In genomic region chr12:76489737-76490136, GRCh38 we compare ENCODE assay signal across 27 cellular contexts.
DNase-seq lines count a peak whose midpoint lies in the region; ATAC-seq, FAIRE-seq and TF ChIP-seq lines count a peak whose summit lies in the region.
"Had no signal": no experiment of that assay in that cellular context is flagged by ENCODE, and none has a peak within 500 bp of the region (broad histone marks: within the 10 kb centered on the region; RNA-seq: fewer than 3 reads in every experiment).

No MANE protein-coding gene starts in this region.

- BruUV-seq in K562 (replicated peaks; lab: Mats Ljungman, UMichigan): no TSS peak

- ATAC-seq in K562: no peak
- ATAC-seq in right cardiac atrium: no peak
- ATAC-seq in GM18873 (IDR thresholded peaks at IDR 0.05; ENCODE audit: low FRiP score, unreplicated experiment): no peak
- ATAC-seq: activated CD8-positive, alpha-beta memory T cell treated with anti-CD3 and anti-CD28 coated beads, Interleukin-2, amount 10 ng/mL, durations not matched to agents 7 days and 5 days; esophagus mucosa; GM12878; heart left ventricle; naive thymus-derived CD4-positive, alpha-beta T cell had no signal

- TF ChIP-seq RAD21 in K562 (CRISPR knock-in tag; conservative IDR thresholded peaks at IDR 0.05 in 1 of 2, IDR thresholded peaks at IDR 0.05 in 1 of 2): no peak

- H3K36me3 ChIP-seq in GM23248 (ENCODE audit: low read depth) (peaks cover 11% of the 10 kb centered on the region), K562 (ENCODE audit: control insufficient read depth, insufficient read depth, low read length) (peaks cover 11% of the 10 kb centered on the region; the same call in 2 of the 3 replicates)
- H3K36me3 ChIP-seq: ovary, right atrium auricular region had no signal

- TF ChIP-seq CTCF in K562 (IDR thresholded peaks at IDR 0.05 in 2 of 3, conservative IDR thresholded peaks at IDR 0.05 in 1 of 3; ENCODE audit: insufficient read depth in 2 of 3, low read depth in 1 of 3, low read length in 3 of 3): no peak

- H3K79me2 ChIP-seq in GM23248 (ENCODE audit: insufficient read depth): peaks cover 78% of the 10 kb centered on the region
- no peaks in the 10 kb centered on the region for H3K79me2 ChIP-seq in K562 (ENCODE audit: control insufficient read depth, insufficient read depth, low read length)

- H3K27ac ChIP-seq in GM23248 (peak overlapping the region; percentile 55), K562 (ENCODE audit: extremely low read depth, low read depth, low read length) (no peak overlapping the region), right cardiac atrium (ENCODE audit: low read length) (no peak overlapping the region)
- H3K27ac ChIP-seq: heart left ventricle, HL-60, ovary, Peyer's patch, right atrium auricular region, SJCRH30, stomach had no signal

- H3K4me1 ChIP-seq in GM23248 (ENCODE audit: insufficient read depth) (peaks cover 12% of the 10 kb centered on the region), K562 (replicated peaks in 1 of 2; ENCODE audit: control insufficient read depth in 2 of 2, insufficient read depth in 2 of 2, low read length in 2 of 2) (no peaks in the 10 kb centered on the region), right cardiac atrium (ENCODE audit: control insufficient read depth, insufficient read depth, low read length) (no peaks in the 10 kb centered on the region)
- H3K4me1 ChIP-seq: Peyer's patch, right atrium auricular region, SJCRH30, stomach had no signal

- CTCF ChIA-PET in K562 (lab: Yijun Ruan, JAX; ENCODE audit: low intra/inter-chr PET ratio): no interaction called here

- H4K20me1 ChIP-seq in GM23248 (ENCODE audit: insufficient read depth) (no peaks in the 10 kb centered on the region), K562 (replicated peaks; ENCODE audit: control insufficient read depth, insufficient read depth, low read length) (no peaks in the 10 kb centered on the region)

- H3F3A ChIP-seq in GM23248 (ENCODE audit: insufficient read depth): peaks cover 32% of the 10 kb centered on the region

- no peaks in the 10 kb centered on the region for H3K27me3 ChIP-seq in GM23248 (replicated peaks; ENCODE audit: insufficient read depth)
- H3K27me3 ChIP-seq in K562 (ENCODE audit: control insufficient read depth in 2 of 2, insufficient read depth in 2 of 2, low read length in 2 of 2): no peaks in the 10 kb centered on the region
- H3K27me3 ChIP-seq in right cardiac atrium (ENCODE audit: control insufficient read depth, insufficient read depth): no peaks in the 10 kb centered on the region
- H3K27me3 ChIP-seq: heart left ventricle, MG63, ovary, Peyer's patch, right atrium auricular region, SJCRH30, stomach had no signal

- FAIRE-seq in K562 (lab: Jason Lieb, UNC): peak; percentile 19
- FAIRE-seq: colon, GM19239 had no signal

- H2AFZ ChIP-seq in GM23248 (no peak overlapping the region), K562 (ENCODE audit: low read depth, low read length) (no peak overlapping the region)

- H3K9ac ChIP-seq in GM23248 (no peak overlapping the region), K562 (ENCODE audit: insufficient read depth in 1 of 2, low read depth in 2 of 2, low read length in 2 of 2) (no peak overlapping the region)

- H3K9me3 ChIP-seq in GM23248 (ENCODE audit: low read depth): peaks cover 3% of the 10 kb centered on the region
- no peaks in the 10 kb centered on the region for H3K9me3 ChIP-seq in K562 (replicated peaks; ENCODE audit: control insufficient read depth, insufficient read depth, low read depth, low read length)
- H3K9me3 ChIP-seq in right cardiac atrium (ENCODE audit: control insufficient read depth, low read length): no peaks in the 10 kb centered on the region

- H3K4me2 ChIP-seq in GM23248 (ENCODE audit: unreplicated experiment) (peak overlapping the region; percentile 41), K562 (ENCODE audit: insufficient read depth, low read length) (no peak overlapping the region)

- DNase-seq in AG08396 (ENCODE audit: low spot score): peak; percentile 12
- peak; percentile 83 for DNase-seq in GM23248
- no peak for DNase-seq in K562 (ENCODE audit: extremely low read depth in 1 of 4, low spot score in 3 of 4)
- peak; percentile 31 for DNase-seq in kidney tubule cell (ENCODE audit: low spot score)
- DNase-seq in right cardiac atrium: no peak
- no peak for DNase-seq in stimulated activated CD4-positive, alpha-beta T cell treated with anti-CD3 and anti-CD28 coated beads, Interleukin-4, amount 100 ng/mL, for 24 hours
- DNase-seq in ACHN: no peak
- DNase-seq: activated CD4-positive, alpha-beta T cell treated with anti-CD3 and anti-CD28 coated beads, Interleukin-2, amount 10 ng/mL, durations not matched to agents 24 days and 14 days; activated CD8-positive, alpha-beta memory T cell treated with anti-CD3 and anti-CD28 coated beads, Interleukin-2, amount 10 ng/mL, durations not matched to agents 7 days and 5 days; activated naive CD4-positive, alpha-beta T cell treated with anti-CD3 and anti-CD28 coated beads, Interleukin-2, amount 50 U/mL, for 16 hours; effector memory CD4-positive, alpha-beta T cell; heart left ventricle; MG63; naive thymus-derived CD4-positive, alpha-beta T cell; NCI-H1436 treated with DMSO at 0.1 percent for 48 hours; NCI-H510A; ovary; Peyer's patch; SJCRH30; stomach had no signal

- H3K9me2 ChIP-seq in GM23248 (ENCODE audit: insufficient read depth): no peaks in the 10 kb centered on the region

- no peak overlapping the region for H3K4me3 ChIP-seq in GM23248
- H3K4me3 ChIP-seq in K562: no peak overlapping the region
- no peak overlapping the region for H3K4me3 ChIP-seq in right cardiac atrium (ENCODE audit: low read length)
- H3K4me3 ChIP-seq: GM12878, heart left ventricle, MG63, ovary, Peyer's patch, right atrium auricular region, SJCRH30, stomach had no signal

- POLR2A ChIA-PET in K562 (lab: Yijun Ruan, JAX): no interaction called here

- TF ChIP-seq EP300 in K562 (IDR thresholded peaks at IDR 0.05; ENCODE audit: low read length): no peak

- no peak for TF ChIP-seq POLR2A in K562 (conservative IDR thresholded peaks at IDR 0.05)

- intact Hi-C loops in K562 (cut with micrococcal nuclease) (no loop called here), right cardiac atrium (cut with DNase I) (no loop called here)

- in situ Hi-C loops in GM23248 (cut with MboI) (no loop called here), K562 (cut with MboI) (no loop called here), ACHN (cut with HindIII; ENCODE audit: low pct_ligation_motif_present, low pct_unique_long_range_greater_than_20kb, low sequenced_read_pairs) (no loop called here)

- H3K9me1 ChIP-seq in K562 (ENCODE audit: control insufficient read depth, insufficient read depth, low read length): no peaks in the 10 kb centered on the region

- WGBS in GM23248 (ENCODE audit: low coverage in 1 of 2, low lambda C conversion rate in 2 of 2, missing lambda C conversion rate in 2 of 2), 2 experiments: 34 to 39% methylated on average over 3 of the region's 3 CpGs
- 93% methylated on average over 3 of the region's 3 CpGs for WGBS in K562 (ENCODE audit: insufficient coverage, low coverage, missing lambda C conversion rate)
- 95% methylated on average over 3 of the region's 3 CpGs for WGBS in right cardiac atrium

TF ChIP-seq in K562, 482 proteins besides CTCF, POLR2A, EP300 and RAD21:
- no peak for TF ChIP-seq RBM39 (optimal IDR thresholded peaks at IDR 0.05; ENCODE audit: low read depth, low read length)
- TF ChIP-seq ZSCAN32 (CRISPR knock-in tag; IDR thresholded peaks at IDR 0.05): no peak
- no peak for TF ChIP-seq JUNB (CRISPR knock-in tag; conservative IDR thresholded peaks at IDR 0.05)
- no peak for TF ChIP-seq ZNF143 (CRISPR knock-in tag; IDR thresholded peaks at IDR 0.05)
- TF ChIP-seq NR2C1 (IDR thresholded peaks at IDR 0.05): no peak
- TF ChIP-seq NR2C1 (tag; IDR thresholded peaks at IDR 0.05): no peak
- no peak for TF ChIP-seq SP2 (IDR thresholded peaks at IDR 0.05; ENCODE audit: extremely low read depth, low read depth, low read length, poor library complexity, severe bottlenecking)
- TF ChIP-seq TCF7L2 (IDR thresholded peaks at IDR 0.05; ENCODE audit: low read depth, low read length): no peak
- TF ChIP-seq KDM2B (CRISPR knock-in tag; IDR thresholded peaks at IDR 0.05): no peak
- TF ChIP-seq ZNF511 (CRISPR knock-in tag; IDR thresholded peaks at IDR 0.05): no peak
- no peak for TF ChIP-seq RBM14 (IDR thresholded peaks at IDR 0.05; ENCODE audit: borderline replicate concordance, insufficient read depth, low read depth, low read length)
- no peak for TF ChIP-seq MAZ (CRISPR knock-in tag; conservative IDR thresholded peaks at IDR 0.05 in 1 of 2, IDR thresholded peaks at IDR 0.05 in 1 of 2)
- no peak for TF ChIP-seq HOXB6 (CRISPR knock-in tag; IDR thresholded peaks at IDR 0.05; ENCODE audit: borderline replicate concordance)
- TF ChIP-seq, protein P1, sequence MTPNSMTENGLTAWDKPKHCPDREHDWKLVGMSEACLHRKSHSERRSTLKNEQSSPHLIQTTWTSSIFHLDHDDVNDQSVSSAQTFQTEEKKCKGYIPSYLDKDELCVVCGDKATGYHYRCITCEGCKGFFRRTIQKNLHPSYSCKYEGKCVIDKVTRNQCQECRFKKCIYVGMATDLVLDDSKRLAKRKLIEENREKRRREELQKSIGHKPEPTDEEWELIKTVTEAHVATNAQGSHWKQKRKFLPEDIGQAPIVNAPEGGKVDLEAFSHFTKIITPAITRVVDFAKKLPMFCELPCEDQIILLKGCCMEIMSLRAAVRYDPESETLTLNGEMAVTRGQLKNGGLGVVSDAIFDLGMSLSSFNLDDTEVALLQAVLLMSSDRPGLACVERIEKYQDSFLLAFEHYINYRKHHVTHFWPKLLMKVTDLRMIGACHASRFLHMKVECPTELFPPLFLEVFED (CRISPR knock-in tag; conservative IDR thresholded peaks at IDR 0.05): no peak
- no peak for TF ChIP-seq GATAD2B (IDR thresholded peaks at IDR 0.05; ENCODE audit: borderline replicate concordance)
- no peak for TF ChIP-seq MAX (CRISPR knock-in tag; IDR thresholded peaks at IDR 0.05)
- no peak for TF ChIP-seq NFXL1 (CRISPR knock-in tag; IDR thresholded peaks at IDR 0.05)
- TF ChIP-seq ZNF77 (CRISPR knock-in tag; IDR thresholded peaks at IDR 0.05): no peak
- TF ChIP-seq C11orf30 (IDR thresholded peaks at IDR 0.05; ENCODE audit: low read depth): no peak
- no peak for TF ChIP-seq HDAC8 (tag; IDR thresholded peaks at IDR 0.05)
- TF ChIP-seq BRD9 (IDR thresholded peaks at IDR 0.05; ENCODE audit: low read depth, partially characterized antibody): no peak

Comparison
In these comparisons a context has a peak if more than half of its experiments do, and no peak if none do; other contexts are left out.
1. DNase-seq: peak in AG08396 (single experiment), GM23248 (single experiment) and kidney tubule cell (single experiment); none in K562 (0 of 4), right cardiac atrium (0 of 3), stimulated activated CD4-positive, alpha-beta T cell treated with anti-CD3 and anti-CD28 coated beads, Interleukin-4, amount 100 ng/mL, for 24 hours (single experiment) and ACHN (single experiment).